In the genomic region with DNA sequence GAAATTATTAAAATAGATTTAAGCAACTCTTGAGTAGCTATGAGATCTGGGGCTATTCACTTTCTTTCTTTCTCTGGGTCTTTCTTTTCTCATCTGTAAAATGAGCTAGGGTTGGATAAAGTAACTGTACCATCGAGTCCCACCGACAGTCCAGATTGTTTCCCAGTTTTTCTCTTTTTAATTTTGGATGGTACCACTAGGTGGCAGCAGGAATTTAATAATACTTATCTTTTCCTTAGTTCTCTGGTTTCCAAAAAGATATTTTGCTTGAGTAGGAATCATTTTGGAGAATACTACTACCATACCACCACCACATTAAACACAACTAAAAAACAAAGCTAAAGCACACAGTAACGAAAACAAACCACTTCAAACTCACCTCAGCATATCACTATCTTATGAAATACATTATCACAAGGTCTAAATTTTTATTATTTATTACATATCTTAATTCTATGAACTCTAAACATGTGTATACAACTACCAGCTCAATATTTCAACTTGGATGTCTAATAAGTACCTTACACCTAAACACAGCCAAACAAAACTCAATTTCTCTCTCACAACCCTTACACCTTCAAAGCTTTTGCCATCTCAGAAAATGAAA, we compare ENCODE assay signal across 8 cellular contexts.
DNase-seq lines count a peak whose midpoint lies in the region; ATAC-seq and TF ChIP-seq lines count a peak whose summit lies in the region.

No MANE protein-coding gene starts in this region.

- H3K4me3 ChIP-seq in heart left ventricle, result no peak overlapping the region
- no peak overlapping the region for H3K4me3 ChIP-seq in OCI-LY7 (ENCODE audit: low read depth, low read length, poor library complexity, severe bottlenecking)
- H3K4me3 ChIP-seq in upper lobe of right lung, result no peak overlapping the region

- ATAC-seq in heart left ventricle (no peak), Right ventricle myocardium superior (ENCODE audit: poor library complexity) (no peak), foreskin keratinocyte (no peak), upper lobe of right lung (no peak), HG03108 (IDR thresholded peaks at IDR 0.05; ENCODE audit: unreplicated experiment) (no peak), HG03196 (IDR thresholded peaks at IDR 0.05; ENCODE audit: unreplicated experiment) (no peak)

- H3K36me3 ChIP-seq in heart left ventricle (no peaks in the 10 kb centered on the region), OCI-LY7 (ENCODE audit: insufficient read depth, low read length) (no peaks in the 10 kb centered on the region), upper lobe of right lung (no peaks in the 10 kb centered on the region)

- no peaks in the 10 kb centered on the region for H3K27me3 Mint-ChIP-seq in T-helper 2 cell treated with Interferon-gamma antibody and Interleukin-4, amounts not matched to agents 5 μg/mL and 100 μg/mL, for 36 hours (ENCODE audit: low read depth)

- POLR2A ChIA-PET in OCI-LY7 (lab: Charles Lee), result no interaction called here

- no peaks in the 10 kb centered on the region for H3K36me3 Mint-ChIP-seq in T-helper 2 cell treated with Interferon-gamma antibody and Interleukin-4, amounts not matched to agents 5 μg/mL and 100 μg/mL, for 36 hours (ENCODE audit: low read depth)

- H3K9me3 Mint-ChIP-seq in T-helper 2 cell treated with Interferon-gamma antibody and Interleukin-4, amounts not matched to agents 5 μg/mL and 100 μg/mL, for 36 hours, result peaks cover 8% of the 10 kb centered on the region

- no peaks in the 10 kb centered on the region for H3K9me2 ChIP-seq in OCI-LY7 (ENCODE audit: insufficient read depth, low read length)

- no TSS peak for BruUV-seq in OCI-LY7 (replicated peaks; lab: Mats Ljungman, UMichigan)

- H4K20me1 ChIP-seq in OCI-LY7 (ENCODE audit: insufficient read depth, low read length), result no peaks in the 10 kb centered on the region

- 11 to 30% (median 25%) methylated on average over 3 of the region's 3 CpGs for WGBS in heart left ventricle, 4 donors

- TF ChIP-seq CTCF in heart left ventricle (IDR thresholded peaks at IDR 0.05), result peak; percentile 31 to 61 (median 45)
- TF ChIP-seq CTCF in OCI-LY7 (conservative IDR thresholded peaks at IDR 0.05; ENCODE audit: low read length), result peak; percentile 86
- peak; percentile 65 for TF ChIP-seq CTCF in foreskin keratinocyte (conservative IDR thresholded peaks at IDR 0.05)
- peak; percentile 59 for TF ChIP-seq CTCF in upper lobe of right lung (IDR thresholded peaks at IDR 0.05)

- H3K4me3 Mint-ChIP-seq in T-helper 2 cell treated with Interferon-gamma antibody and Interleukin-4, amounts not matched to agents 5 μg/mL and 100 μg/mL, for 36 hours, result no peak overlapping the region

- H3K79me2 ChIP-seq in OCI-LY7 (ENCODE audit: insufficient read depth, low read depth, low read length), result no peaks in the 10 kb centered on the region

- TF ChIP-seq POLR2A in heart left ventricle (IDR thresholded peaks at IDR 0.05), result no peak

- H3K4me1 ChIP-seq in heart left ventricle (no peaks in the 10 kb centered on the region), OCI-LY7 (ENCODE audit: insufficient read depth, low read length, poor library complexity, severe bottlenecking) (no peaks in the 10 kb centered on the region), foreskin keratinocyte (no peaks in the 10 kb centered on the region), upper lobe of right lung (no peaks in the 10 kb centered on the region)

- no peak overlapping the region for H3K27ac Mint-ChIP-seq in T-helper 2 cell treated with Interferon-gamma antibody and Interleukin-4, amounts not matched to agents 5 μg/mL and 100 μg/mL, for 36 hours

- H3K4me1 Mint-ChIP-seq in T-helper 2 cell treated with Interferon-gamma antibody and Interleukin-4, amounts not matched to agents 5 μg/mL and 100 μg/mL, for 36 hours (ENCODE audit: low read depth), result no peaks in the 10 kb centered on the region

- H3K27ac ChIP-seq in heart left ventricle, result no peak overlapping the region
- H3K27ac ChIP-seq in OCI-LY7 (ENCODE audit: low read depth, low read length, poor library complexity, severe bottlenecking), result no peak overlapping the region
- H3K27ac ChIP-seq in foreskin keratinocyte, result no peak overlapping the region
- no peak overlapping the region for H3K27ac ChIP-seq in upper lobe of right lung

- CTCF ChIA-PET in OCI-LY7 (lab: Charles Lee; ENCODE audit: unreplicated experiment), result interaction anchor here (1.5 kb wide), 1 partner anchor 710 kb away, joined by 3 read pairs; no protein-coding TSS in a partner anchor

- intact Hi-C loops in heart left ventricle (cut with DNase I) (loop anchor here in 9 of 10 donors (5.0 to 10.0 kb wide), 8 partner anchors 709 to 1484 kb away; partner anchors contain the start of gene ARL14EP (in 2 of the 9)), Right ventricle myocardium superior (cut with DNase I) (no loop called here), OCI-LY7 (cut with micrococcal nuclease; ENCODE audit: unreplicated experiment) (no loop called here), upper lobe of right lung (cut with DNase I) (no loop called here)

- H3K9me3 ChIP-seq in heart left ventricle (no peaks in the 10 kb centered on the region), OCI-LY7 (ENCODE audit: low read length) (no peaks in the 10 kb centered on the region), upper lobe of right lung (no peaks in the 10 kb centered on the region)

- H3K4me2 ChIP-seq in OCI-LY7 (ENCODE audit: low read length), result no peak overlapping the region

- no peak for DNase-seq in heart left ventricle
- no peak for DNase-seq in Right ventricle myocardium superior
- DNase-seq in OCI-LY7 (ENCODE audit: low spot score), result peak; percentile 20
- no peak for DNase-seq in foreskin keratinocyte
- DNase-seq in upper lobe of right lung, result no peak
- DNase-seq in T-helper 2 cell treated with Interferon-gamma antibody and Interleukin-4, amounts not matched to agents 5 μg/mL and 100 μg/mL, for 36 hours (ENCODE audit: low spot score), result no peak

- H3K27me3 ChIP-seq in heart left ventricle (no peaks in the 10 kb centered on the region), foreskin keratinocyte (no peaks in the 10 kb centered on the region), upper lobe of right lung (no peaks in the 10 kb centered on the region)

- no peak overlapping the region for H2AFZ ChIP-seq in OCI-LY7 (ENCODE audit: low read length)

Comparison
In these comparisons a context has a peak if more than half of its experiments do, and no peak if none do; other contexts are left out.
1. intact Hi-C loops: an anchor here in heart left ventricle (5.0 to 10.0 kb wide); none called in Right ventricle myocardium superior, OCI-LY7 and upper lobe of right lung.